Comparison of ENCODE assay signal across 3 cellular contexts in genomic region chr7:27103489-27104226, GRCh38.
TF ChIP-seq lines count a peak whose summit lies in the region.

No MANE protein-coding gene starts in this region.

TF ChIP-seq in IMR-90, 13 proteins besides CTCF, POLR2A, EP300 and RAD21:
- TF ChIP-seq MXI1 (IDR thresholded peaks at IDR 0.05; ENCODE audit: borderline replicate concordance, low read depth, low read length) (peak; percentile 31; the same call in 1 of the 2 replicates), SMC3 (IDR thresholded peaks at IDR 0.05; ENCODE audit: low read depth, low read length) (no peak)

TF ChIP-seq in HepG2, 621 proteins besides CTCF, POLR2A, EP300 and RAD21:
- TF ChIP-seq ZNF12 (CRISPR knock-in tag; IDR thresholded peaks at IDR 0.05) = no peak
- TF ChIP-seq MNT (IDR thresholded peaks at IDR 0.05) = peak; percentile 37; the same call in 1 of the 2 replicates
- no peak for TF ChIP-seq ZNF841 (CRISPR knock-in tag; IDR thresholded peaks at IDR 0.05; ENCODE audit: borderline replicate concordance)
- no peak for TF ChIP-seq ZSCAN12 (CRISPR knock-in tag; IDR thresholded peaks at IDR 0.05)
- TF ChIP-seq AGO2 (optimal IDR thresholded peaks at IDR 0.05; ENCODE audit: low read depth, low read length) = peak; percentile 54

TF ChIP-seq in HEK293T, 16 proteins besides CTCF, POLR2A, EP300 and RAD21:
- TF ChIP-seq NFRKB (IDR thresholded peaks at IDR 0.05) (no peak), HDGF (IDR thresholded peaks at IDR 0.05; ENCODE audit: borderline replicate concordance) (no peak), BHLHE40 (IDR thresholded peaks at IDR 0.05; ENCODE audit: borderline replicate concordance) (no peak), ELF4 (IDR thresholded peaks at IDR 0.05) (no peak), SP1 (IDR thresholded peaks at IDR 0.05) (no peak), ZNF384 (IDR thresholded peaks at IDR 0.05) (no peak), FOXA1 (IDR thresholded peaks at IDR 0.05) (no peak), ARNT (IDR thresholded peaks at IDR 0.05) (no peak), CTBP1 (IDR thresholded peaks at IDR 0.05; ENCODE audit: borderline replicate concordance) (no peak), LEF1 (IDR thresholded peaks at IDR 0.05; ENCODE audit: borderline replicate concordance) (no peak), TARDBP (IDR thresholded peaks at IDR 0.05) (no peak)
